In genomic region chr17:83155128-83156081, GRCh38 we compare ENCODE assay signal across 10 cellular contexts.
DNase-seq lines count a peak whose midpoint lies in the region; ATAC-seq and TF ChIP-seq lines count a peak whose summit lies in the region.
"Had no signal": no experiment of that assay in that cellular context is flagged by ENCODE, and none has a peak within 500 bp of the region (broad histone marks: within the 10 kb centered on the region; RNA-seq: fewer than 3 reads in every experiment).

No MANE protein-coding gene starts in this region.

- H3K4me3 ChIP-seq in heart left ventricle, result no peak overlapping the region
- no peak overlapping the region for H3K4me3 ChIP-seq in A673 (ENCODE audit: low read depth, low read length, poor library complexity, severe bottlenecking)

- peak overlapping the region in 1 of 12 donors; percentile 37 for H3K27ac ChIP-seq in heart left ventricle
- H3K27ac ChIP-seq in A673 (ENCODE audit: low read depth, low read length, poor library complexity, severe bottlenecking), result no peak overlapping the region

- H3K27me3 ChIP-seq in heart left ventricle, result peaks cover 0 to 5% (median 0%) of the 10 kb centered on the region in 9 donors
- no peaks in the 10 kb centered on the region for H3K27me3 ChIP-seq in A673 (replicated peaks; ENCODE audit: insufficient read depth, low read depth, low read length, poor library complexity)

- H3K9me3 ChIP-seq in heart left ventricle (no peaks in the 10 kb centered on the region), A673 (ENCODE audit: low read depth, low read length, poor library complexity, severe bottlenecking) (no peaks in the 10 kb centered on the region)

- no peak overlapping the region for H3K4me3 Mint-ChIP-seq in activated CD4-positive, alpha-beta memory T cell treated with anti-CD3 and anti-CD28 coated beads for 36 hours
- H3K4me3 Mint-ChIP-seq: B cell had no signal

- peaks cover 2% of the 10 kb centered on the region for H3K27me3 Mint-ChIP-seq in activated CD4-positive, alpha-beta memory T cell treated with anti-CD3 and anti-CD28 coated beads for 36 hours

- DNase-seq in activated CD4-positive, alpha-beta T cell treated with anti-CD3 and anti-CD28 coated beads for 48 hours, result peak; percentile 51
- DNase-seq in activated CD4-positive, alpha-beta T cell treated with anti-CD3 and anti-CD28 coated beads for 4 hours, result no peak
- peak; percentile 60 for DNase-seq in activated CD4-positive, alpha-beta memory T cell treated with anti-CD3 and anti-CD28 coated beads for 36 hours
- DNase-seq in heart left ventricle (peak in 3 of 5 donors; percentile 31 to 69 (median 53)), A673 (ENCODE audit: low spot score) (no peak), erythroblast (lab: John Stamatoyannopoulos, UW) (no peak)
- DNase-seq in stimulated activated naive CD8-positive, alpha-beta T cell treated with anti-CD3 and anti-CD28 coated beads, Interleukin-15, Interleukin-2, amounts not matched to agents 100 U/mL and 50 U/mL, for 24 hours, result peak; percentile 45
- DNase-seq: retina had no signal

- no TSS peak for BruUV-seq in A673 (replicated peaks; lab: Mats Ljungman, UMichigan)

- no peaks in the 10 kb centered on the region for H3K36me3 Mint-ChIP-seq in activated CD4-positive, alpha-beta memory T cell treated with anti-CD3 and anti-CD28 coated beads for 36 hours

- TF ChIP-seq POLR2A in heart left ventricle (IDR thresholded peaks at IDR 0.05) (no peak), erythroblast (IDR thresholded peaks at IDR 0.05; ENCODE audit: low read length) (no peak)

- intact Hi-C loops in activated CD4-positive, alpha-beta memory T cell treated with anti-CD3 and anti-CD28 coated beads for 36 hours (cut with micrococcal nuclease), result no loop called here
- intact Hi-C loops in heart left ventricle (cut with DNase I), result no loop called here
- intact Hi-C loops in A673 (cut with micrococcal nuclease; ENCODE audit: unreplicated experiment), result no loop called here

- no peaks in the 10 kb centered on the region for H3K36me3 ChIP-seq in heart left ventricle
- H3K36me3 ChIP-seq in A673 (ENCODE audit: insufficient read depth, low read length, poor library complexity, severe bottlenecking), result no peaks in the 10 kb centered on the region

- peak in 3 of 4 donors; percentile 45 to 54 (median 47) for ATAC-seq in heart left ventricle
- ATAC-seq in stimulated activated naive CD8-positive, alpha-beta T cell treated with anti-CD3 and anti-CD28 coated beads, Interleukin-15, Interleukin-2, amounts not matched to agents 100 U/mL and 50 U/mL, for 24 hours, result peak; percentile 55
- no peak for ATAC-seq in HG02642 (IDR thresholded peaks at IDR 0.05; ENCODE audit: poor library complexity, unreplicated experiment)

- peaks cover 4% of the 10 kb centered on the region for H3K4me1 Mint-ChIP-seq in activated CD4-positive, alpha-beta memory T cell treated with anti-CD3 and anti-CD28 coated beads for 36 hours (ENCODE audit: low read depth)

- CTCF ChIA-PET in activated CD4-positive, alpha-beta memory T cell treated with anti-CD3 and anti-CD28 coated beads for 36 hours (lab: Charles Lee), result no interaction called here
- CTCF ChIA-PET in A673 (lab: Charles Lee), result no interaction called here

- H3K27ac Mint-ChIP-seq in activated CD4-positive, alpha-beta memory T cell treated with anti-CD3 and anti-CD28 coated beads for 36 hours, result no peak overlapping the region
- H3K27ac Mint-ChIP-seq: B cell had no signal

- H3K9me3 Mint-ChIP-seq in activated CD4-positive, alpha-beta memory T cell treated with anti-CD3 and anti-CD28 coated beads for 36 hours, result no peaks in the 10 kb centered on the region

- TF ChIP-seq CTCF in heart left ventricle (IDR thresholded peaks at IDR 0.05), result no peak
- no peak for TF ChIP-seq CTCF in A673 (conservative IDR thresholded peaks at IDR 0.05; ENCODE audit: low read depth, low read length)

- WGBS in heart left ventricle, 4 donors, result 75 to 87% (median 78%) methylated on average over 30 to 31 of the region's 31 CpGs

- H3K4me1 ChIP-seq in heart left ventricle (peaks cover 0 to 31% (median 0%) of the 10 kb centered on the region in 12 donors), A673 (ENCODE audit: insufficient read depth, low read length, poor library complexity, severe bottlenecking) (no peaks in the 10 kb centered on the region)

- POLR2A ChIA-PET in activated CD4-positive, alpha-beta memory T cell treated with anti-CD3 and anti-CD28 coated beads for 36 hours (lab: Charles Lee), result no interaction called here
- POLR2A ChIA-PET in A673 (lab: Charles Lee; ENCODE audit: low non-redundant PET), result no interaction called here

Comparison
In these comparisons a context has a peak if more than half of its experiments do, and no peak if none do; other contexts are left out.
1. DNase-seq: peak in activated CD4-positive, alpha-beta T cell treated with anti-CD3 and anti-CD28 coated beads for 48 hours (single experiment), activated CD4-positive, alpha-beta memory T cell treated with anti-CD3 and anti-CD28 coated beads for 36 hours (single experiment), heart left ventricle (3 of 5) and stimulated activated naive CD8-positive, alpha-beta T cell treated with anti-CD3 and anti-CD28 coated beads, Interleukin-15, Interleukin-2, amounts not matched to agents 100 U/mL and 50 U/mL, for 24 hours (single experiment); none in activated CD4-positive, alpha-beta T cell treated with anti-CD3 and anti-CD28 coated beads for 4 hours (0 of 2), A673 (single experiment) and erythroblast (0 of 2).